In the genomic region with DNA sequence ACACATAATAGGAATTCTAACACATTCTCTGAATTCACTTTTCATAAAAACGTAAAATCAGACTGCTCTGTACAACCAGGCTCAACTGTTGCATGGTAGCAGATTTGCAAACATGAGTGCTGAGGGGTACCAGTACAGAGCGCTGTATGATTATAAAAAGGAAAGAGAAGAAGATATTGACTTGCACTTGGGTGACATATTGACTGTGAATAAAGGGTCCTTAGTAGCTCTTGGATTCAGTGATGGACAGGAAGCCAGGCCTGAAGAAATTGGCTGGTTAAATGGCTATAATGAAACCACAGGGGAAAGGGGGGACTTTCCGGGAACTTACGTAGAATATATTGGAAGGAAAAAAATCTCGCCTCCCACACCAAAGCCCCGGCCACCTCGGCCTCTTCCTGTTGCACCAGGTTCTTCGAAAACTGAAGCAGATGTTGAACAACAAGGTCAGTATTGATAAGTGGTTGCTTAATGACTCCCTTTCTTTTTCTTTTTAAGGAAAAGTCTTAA, we compare ENCODE assay signal across 29 cellular contexts. TPM values are rescaled to one million over a fixed set of nuclear protein-coding genes. Genes with fewer than 3 reads are reported as not detected.
A peak's percentile ranks its signal among the peaks of the same experiment; 100 is the strongest.
DNase-seq lines count a peak whose midpoint lies in the region; ATAC-seq and TF ChIP-seq lines count a peak whose summit lies in the region.
"Had no signal": no experiment of that assay in that cellular context is flagged by ENCODE, and none has a peak within 500 bp of the region (broad histone marks: within the 10 kb centered on the region; RNA-seq: fewer than 3 reads in every experiment).

No MANE protein-coding gene starts in this region.

- no peaks in the 10 kb centered on the region for H3K27me3 ChIP-seq in mammary epithelial cell (ENCODE audit: insufficient read depth, low read length)
- H3K27me3 ChIP-seq: ascending aorta, right lobe of liver, upper lobe of right lung had no signal

- peaks cover 16% of the 10 kb centered on the region for H3K36me3 ChIP-seq in mammary epithelial cell (ENCODE audit: insufficient read depth, low read length)

- BruUV-seq in Calu3 (replicated peaks; lab: Mats Ljungman, UMichigan) (no TSS peak), mammary epithelial cell (replicated peaks; lab: Mats Ljungman, UMichigan) (TSS peak; percentile 13)

- no peaks in the 10 kb centered on the region for H3K9me3 ChIP-seq in mammary epithelial cell (replicated peaks; ENCODE audit: insufficient read depth, low read length)
- H3K9me3 ChIP-seq: ascending aorta, right lobe of liver, upper lobe of right lung had no signal

- H3K4me1 ChIP-seq in mammary epithelial cell (ENCODE audit: insufficient read depth, low read length): peaks cover 70% of the 10 kb centered on the region

- no peaks in the 10 kb centered on the region for H4K20me1 ChIP-seq in mammary epithelial cell (ENCODE audit: insufficient read depth, low read length)

- ATAC-seq in activated CD8-positive, alpha-beta T cell treated with anti-CD3 and anti-CD28 coated beads for 36 hours: no peak
- ATAC-seq in activated CD8-positive, alpha-beta T cell treated with anti-CD3 and anti-CD28 coated beads, Interleukin-2, amount 10 ng/mL, durations not matched to agents 7 days and 5 days: no peak
- peak in 2 of 3 donors; percentile 22 to 51 for ATAC-seq in natural killer cell
- no peak for ATAC-seq in HG02981 (IDR thresholded peaks at IDR 0.05; ENCODE audit: unreplicated experiment)
- ATAC-seq in GM21447 (IDR thresholded peaks at IDR 0.05; ENCODE audit: unreplicated experiment): no peak
- ATAC-seq: activated CD4-positive, alpha-beta T cell treated with anti-CD3 and anti-CD28 coated beads for 36 hours; PC-3 had no signal

- H3K27me3 Mint-ChIP-seq in activated CD8-positive, alpha-beta T cell treated with anti-CD3 and anti-CD28 coated beads for 36 hours: no peaks in the 10 kb centered on the region
- no peaks in the 10 kb centered on the region for H3K27me3 Mint-ChIP-seq in activated CD8-positive, alpha-beta T cell treated with anti-CD3 and anti-CD28 coated beads, Interleukin-2, amount 10 ng/mL, durations not matched to agents 7 days and 5 days (ENCODE audit: low read depth)
- H3K27me3 Mint-ChIP-seq in Calu3 (ENCODE audit: unreplicated experiment) (no peaks in the 10 kb centered on the region), natural killer cell (ENCODE audit: low read depth in 2 of 2) (no peaks in the 10 kb centered on the region)
- H3K27me3 Mint-ChIP-seq: activated CD4-positive, alpha-beta T cell treated with anti-CD3 and anti-CD28 coated beads for 36 hours; activated naive CD8-positive, alpha-beta T cell treated with anti-CD3 and anti-CD28 coated beads, Interleukin-2, amount 10 ng/mL, durations not matched to agents 7 days and 5 days had no signal

- intact Hi-C loops in activated CD8-positive, alpha-beta T cell treated with anti-CD3 and anti-CD28 coated beads for 36 hours (cut with micrococcal nuclease): no loop called here
- intact Hi-C loops in Calu3 (cut with micrococcal nuclease; ENCODE audit: unreplicated experiment): no loop called here
- intact Hi-C loops in mammary epithelial cell (cut with micrococcal nuclease): no loop called here
- intact Hi-C loops in natural killer cell (cut with micrococcal nuclease): no loop called here

- H3K4me3 Mint-ChIP-seq in activated CD8-positive, alpha-beta T cell treated with anti-CD3 and anti-CD28 coated beads for 36 hours: no peak overlapping the region
- no peak overlapping the region for H3K4me3 Mint-ChIP-seq in activated CD8-positive, alpha-beta T cell treated with anti-CD3 and anti-CD28 coated beads, Interleukin-2, amount 10 ng/mL, durations not matched to agents 7 days and 5 days
- H3K4me3 Mint-ChIP-seq in Calu3 (ENCODE audit: low read depth, unreplicated experiment): no peak overlapping the region
- H3K4me3 Mint-ChIP-seq in natural killer cell: peak overlapping the region; percentile 76
- H3K4me3 Mint-ChIP-seq: activated CD4-positive, alpha-beta T cell treated with anti-CD3 and anti-CD28 coated beads for 36 hours; activated naive CD8-positive, alpha-beta T cell treated with anti-CD3 and anti-CD28 coated beads, Interleukin-2, amount 10 ng/mL, durations not matched to agents 7 days and 5 days; T-helper 2 cell treated with Interferon-gamma antibody and Interleukin-4, amounts not matched to agents 5 μg/mL and 100 μg/mL, for 36 hours had no signal

- DNase-seq in activated CD8-positive, alpha-beta T cell treated with anti-CD3 and anti-CD28 coated beads for 36 hours: no peak
- no peak for DNase-seq in activated CD8-positive, alpha-beta T cell treated with anti-CD3 and anti-CD28 coated beads, Interleukin-2, amount 10 ng/mL, durations not matched to agents 7 days and 5 days
- DNase-seq in Calu3: no peak
- no peak for DNase-seq in mammary epithelial cell
- DNase-seq in natural killer cell: no peak
- DNase-seq in stimulated activated CD4-positive, alpha-beta T cell treated with anti-CD3 and anti-CD28 coated beads, Interleukin-2, amount 100 ng/mL, for 24 hours: no peak
- DNase-seq: 8988T; activated CD4-positive, alpha-beta T cell treated with anti-CD3 and anti-CD28 coated beads for 36 hours; activated gamma-delta T cell; activated naive CD8-positive, alpha-beta T cell treated with anti-CD3 and anti-CD28 coated beads, Interleukin-2, amount 10 ng/mL, durations not matched to agents 7 days and 5 days; central memory CD4-positive, alpha-beta T cell; DMS79 treated with DMSO at 0.1 percent for 48 hours; GDM1; GM23248; hippocampal formation; Kasumi-1; mesendoderm; NCI-H146; NCI-H226; NCI-H526 treated with DMSO at 0.1 percent for 48 hours; PC-3; SIG-M5; stimulated activated CD4-positive, alpha-beta T cell treated with anti-CD3 and anti-CD28 coated beads, Interleukin-4, amount 100 ng/mL, for 24 hours; upper lobe of right lung had no signal

- in situ Hi-C loops in mammary epithelial cell (cut with MboI; ENCODE audit: low sequenced_read_pairs in 2 of 2): no loop called here

- H3K9me3 Mint-ChIP-seq in activated CD8-positive, alpha-beta T cell treated with anti-CD3 and anti-CD28 coated beads for 36 hours: no peaks in the 10 kb centered on the region
- H3K9me3 Mint-ChIP-seq in activated CD8-positive, alpha-beta T cell treated with anti-CD3 and anti-CD28 coated beads, Interleukin-2, amount 10 ng/mL, durations not matched to agents 7 days and 5 days (ENCODE audit: insufficient read depth): no peaks in the 10 kb centered on the region
- H3K9me3 Mint-ChIP-seq in Calu3 (ENCODE audit: low read depth, unreplicated experiment): no peaks in the 10 kb centered on the region
- H3K9me3 Mint-ChIP-seq in natural killer cell: no peaks in the 10 kb centered on the region
- H3K9me3 Mint-ChIP-seq: activated naive CD8-positive, alpha-beta T cell treated with anti-CD3 and anti-CD28 coated beads, Interleukin-2, amount 10 ng/mL, durations not matched to agents 7 days and 5 days; T-helper 2 cell treated with Interferon-gamma antibody and Interleukin-4, amounts not matched to agents 5 μg/mL and 100 μg/mL, for 36 hours had no signal

- POLR2A ChIA-PET in activated CD8-positive, alpha-beta T cell treated with anti-CD3 and anti-CD28 coated beads for 36 hours (lab: Charles Lee): no interaction called here
- POLR2A ChIA-PET in activated CD8-positive, alpha-beta T cell treated with anti-CD3 and anti-CD28 coated beads, Interleukin-2, amount 10 ng/mL, durations not matched to agents 7 days and 5 days (lab: Charles Lee): no interaction called here

- 55% methylated on average over 7 of the region's 8 CpGs for WGBS in mammary epithelial cell (ENCODE audit: low coverage, missing lambda C conversion rate)

- peaks cover 97% of the 10 kb centered on the region for H3K79me2 ChIP-seq in mammary epithelial cell (ENCODE audit: insufficient read depth, low read length)

- peak overlapping the region; percentile 51 for H3K27ac Mint-ChIP-seq in activated CD8-positive, alpha-beta T cell treated with anti-CD3 and anti-CD28 coated beads for 36 hours
- H3K27ac Mint-ChIP-seq in activated CD8-positive, alpha-beta T cell treated with anti-CD3 and anti-CD28 coated beads, Interleukin-2, amount 10 ng/mL, durations not matched to agents 7 days and 5 days: no peak overlapping the region
- H3K27ac Mint-ChIP-seq in Calu3 (ENCODE audit: unreplicated experiment) (peak overlapping the region; percentile 92), natural killer cell (peak overlapping the region; percentile 88 to 91)
- H3K27ac Mint-ChIP-seq: activated CD4-positive, alpha-beta T cell treated with anti-CD3 and anti-CD28 coated beads for 36 hours; activated naive CD8-positive, alpha-beta T cell treated with anti-CD3 and anti-CD28 coated beads, Interleukin-2, amount 10 ng/mL, durations not matched to agents 7 days and 5 days; T-helper 2 cell treated with Interferon-gamma antibody and Interleukin-4, amounts not matched to agents 5 μg/mL and 100 μg/mL, for 36 hours had no signal

- H3K27ac ChIP-seq in mammary epithelial cell (ENCODE audit: insufficient read depth, low read depth, low read length): peak overlapping the region; percentile 80
- H3K27ac ChIP-seq: ascending aorta, upper lobe of right lung had no signal

- dilution Hi-C loops in mammary epithelial cell (cut with HindIII; ENCODE audit: low sequenced_read_pairs): no loop called here

- H3K4me1 Mint-ChIP-seq in activated CD8-positive, alpha-beta T cell treated with anti-CD3 and anti-CD28 coated beads for 36 hours (ENCODE audit: low read depth): peaks cover 86% of the 10 kb centered on the region
- H3K4me1 Mint-ChIP-seq in activated CD8-positive, alpha-beta T cell treated with anti-CD3 and anti-CD28 coated beads, Interleukin-2, amount 10 ng/mL, durations not matched to agents 7 days and 5 days (ENCODE audit: low read depth): peaks cover 69% of the 10 kb centered on the region
- H3K4me1 Mint-ChIP-seq in Calu3 (ENCODE audit: low read depth, unreplicated experiment) (peaks cover 79% of the 10 kb centered on the region), natural killer cell (peaks cover 96 to 97% of the 10 kb centered on the region in 2 donors)

- H2AFZ ChIP-seq in mammary epithelial cell (ENCODE audit: low read depth, low read length): no peak overlapping the region
- H2AFZ ChIP-seq: GM23248 had no signal

- no peak for TF ChIP-seq CTCF in activated CD8-positive, alpha-beta T cell treated with anti-CD3 and anti-CD28 coated beads for 36 hours (IDR thresholded peaks at IDR 0.05)
- no peak for TF ChIP-seq CTCF in Calu3 (IDR thresholded peaks at IDR 0.05; ENCODE audit: unreplicated experiment)
- no peak for TF ChIP-seq CTCF in mammary epithelial cell (conservative IDR thresholded peaks at IDR 0.05 in 1 of 2, IDR thresholded peaks at IDR 0.05 in 1 of 2; ENCODE audit: extremely low read depth in 1 of 2, insufficient read depth in 1 of 2, low read depth in 1 of 2, low read length in 2 of 2)
- no peak for TF ChIP-seq CTCF in natural killer cell (IDR thresholded peaks at IDR 0.05)

- CTCF ChIA-PET in activated CD8-positive, alpha-beta T cell treated with anti-CD3 and anti-CD28 coated beads for 36 hours (lab: Charles Lee): no interaction called here
- CTCF ChIA-PET in activated CD8-positive, alpha-beta T cell treated with anti-CD3 and anti-CD28 coated beads, Interleukin-2, amount 10 ng/mL, durations not matched to agents 7 days and 5 days (lab: Charles Lee): interaction anchor here (1.1 kb wide), 1 partner anchor 10 kb away, joined by 3 read pairs; no protein-coding TSS in a partner anchor
- CTCF ChIA-PET in Calu3 (lab: Charles Lee): no interaction called here
- CTCF ChIA-PET in mammary epithelial cell (lab: Charles Lee; ENCODE audit: low non-redundant PET): no interaction called here

- H3K4me3 ChIP-seq in mammary epithelial cell (replicated peaks in 1 of 3; ENCODE audit: insufficient read depth in 1 of 3, low read depth in 2 of 3, low read length in 3 of 3): no peak overlapping the region
- H3K4me3 ChIP-seq: ascending aorta, GM23248, right lobe of liver, upper lobe of right lung had no signal

- no peak overlapping the region for H3K9ac ChIP-seq in mammary epithelial cell (ENCODE audit: insufficient read depth, low read length)
- H3K9ac ChIP-seq: GM23248 had no signal

- H3K4me2 ChIP-seq in mammary epithelial cell (ENCODE audit: insufficient read depth, low read depth, low read length): peak overlapping the region; percentile 76

- H3K36me3 Mint-ChIP-seq in activated CD8-positive, alpha-beta T cell treated with anti-CD3 and anti-CD28 coated beads for 36 hours (ENCODE audit: low read depth): peaks cover 53% of the 10 kb centered on the region
- peaks cover 58% of the 10 kb centered on the region for H3K36me3 Mint-ChIP-seq in activated CD8-positive, alpha-beta T cell treated with anti-CD3 and anti-CD28 coated beads, Interleukin-2, amount 10 ng/mL, durations not matched to agents 7 days and 5 days (ENCODE audit: low read depth)
- H3K36me3 Mint-ChIP-seq in Calu3 (ENCODE audit: insufficient read depth, unreplicated experiment) (peaks cover 71% of the 10 kb centered on the region), natural killer cell (peaks cover 6% of the 10 kb centered on the region)

RNA-seq across cellular contexts. Expression of a gene that starts 11.1 kb away (rescaled TPM):
- total RNA-seq in activated CD8-positive, alpha-beta T cell treated with anti-CD3 and anti-CD28 coated beads for 36 hours: 10 to 100 TPM; 55.4 to 57.6 TPM
- 10 to 100 TPM; 61.1 to 65.0 TPM for total RNA-seq in activated CD8-positive, alpha-beta T cell treated with anti-CD3 and anti-CD28 coated beads, Interleukin-2, amount 10 ng/mL, durations not matched to agents 7 days and 5 days
- total RNA-seq in Calu3 (2022): 74.8 and 81.5 TPM in 2 replicates
- 100 to 1,000 TPM in 1 of 2 donors, 10 to 100 TPM in 1; 74.3 to 195 TPM for total RNA-seq in mammary epithelial cell
- polyA plus RNA-seq in mammary epithelial cell: 11.1 TPM
- 96.6 TPM for polyA minus RNA-seq in mammary epithelial cell
- 100 to 1,000 TPM; 307 to 365 (median 313) TPM for total RNA-seq in natural killer cell

Comparison
In these comparisons a context has a peak if more than half of its experiments do, and no peak if none do; other contexts are left out.
1. ATAC-seq: peak in natural killer cell (2 of 3); none in activated CD8-positive, alpha-beta T cell treated with anti-CD3 and anti-CD28 coated beads for 36 hours (single experiment), activated CD8-positive, alpha-beta T cell treated with anti-CD3 and anti-CD28 coated beads, Interleukin-2, amount 10 ng/mL, durations not matched to agents 7 days and 5 days (single experiment), HG02981 (single experiment) and GM21447 (single experiment).